Comparison of ENCODE assay signal across 10 cellular contexts in genomic region chr2:107529146-107529545, GRCh38.
DNase-seq lines count a peak whose midpoint lies in the region; ATAC-seq lines count a peak whose summit lies in the region.
"Had no signal": no experiment of that assay in that cellular context is flagged by ENCODE, and none has a peak within 500 bp of the region (broad histone marks: within the 10 kb centered on the region; RNA-seq: fewer than 3 reads in every experiment).

No MANE protein-coding gene starts in this region.

- no peaks in the 10 kb centered on the region for H3K27me3 Mint-ChIP-seq in activated CD4-positive, alpha-beta memory T cell treated with anti-CD3 and anti-CD28 coated beads for 36 hours
- H3K27me3 Mint-ChIP-seq: stimulated activated naive CD8-positive, alpha-beta T cell treated with anti-CD3 and anti-CD28 coated beads, Interleukin-15, Interleukin-2, amounts not matched to agents 100 ng/mL and 50 ng/mL, for 24 hours had no signal

- no peaks in the 10 kb centered on the region for H3K9me3 Mint-ChIP-seq in activated CD4-positive, alpha-beta memory T cell treated with anti-CD3 and anti-CD28 coated beads for 36 hours

- no peaks in the 10 kb centered on the region for H3K4me1 Mint-ChIP-seq in activated CD4-positive, alpha-beta memory T cell treated with anti-CD3 and anti-CD28 coated beads for 36 hours (ENCODE audit: low read depth)

- POLR2A ChIA-PET in activated CD4-positive, alpha-beta memory T cell treated with anti-CD3 and anti-CD28 coated beads for 36 hours (lab: Charles Lee) = no interaction called here

- no peak overlapping the region for H3K27ac Mint-ChIP-seq in activated CD4-positive, alpha-beta memory T cell treated with anti-CD3 and anti-CD28 coated beads for 36 hours
- H3K27ac Mint-ChIP-seq: stimulated activated naive CD8-positive, alpha-beta T cell treated with anti-CD3 and anti-CD28 coated beads, Interleukin-15, Interleukin-2, amounts not matched to agents 100 ng/mL and 50 ng/mL, for 24 hours had no signal

- CTCF ChIA-PET in activated CD4-positive, alpha-beta memory T cell treated with anti-CD3 and anti-CD28 coated beads for 36 hours (lab: Charles Lee) = no interaction called here

- H3K36me3 Mint-ChIP-seq in activated CD4-positive, alpha-beta memory T cell treated with anti-CD3 and anti-CD28 coated beads for 36 hours = no peaks in the 10 kb centered on the region

- peak; percentile 87 for DNase-seq in DMS53 treated with DMSO at 0.1 percent for 48 hours (lab: John Stamatoyannopoulos, UW; ENCODE audit: unreplicated experiment)
- DNase-seq in NCI-H2029 (lab: John Stamatoyannopoulos, UW) = peak; percentile 80
- peak; percentile 75 for DNase-seq in SW480 (ENCODE audit: low spot score)
- DNase-seq in left kidney (ENCODE audit: low read depth, low spot score) = peak; percentile 88
- DNase-seq in activated CD4-positive, alpha-beta memory T cell treated with anti-CD3 and anti-CD28 coated beads for 36 hours = no peak
- DNase-seq: pancreas had no signal

- H3K4me3 Mint-ChIP-seq in activated CD4-positive, alpha-beta memory T cell treated with anti-CD3 and anti-CD28 coated beads for 36 hours = no peak overlapping the region
- H3K4me3 Mint-ChIP-seq: stimulated activated naive CD8-positive, alpha-beta T cell treated with anti-CD3 and anti-CD28 coated beads, Interleukin-15, Interleukin-2, amounts not matched to agents 100 ng/mL and 50 ng/mL, for 24 hours had no signal

- intact Hi-C loops in activated CD4-positive, alpha-beta memory T cell treated with anti-CD3 and anti-CD28 coated beads for 36 hours (cut with micrococcal nuclease) = no loop called here

- ATAC-seq in GM21360 (IDR thresholded peaks at IDR 0.05; ENCODE audit: unreplicated experiment) (no peak), GM18867 (IDR thresholded peaks at IDR 0.05; ENCODE audit: unreplicated experiment) (no peak), GM21515 (IDR thresholded peaks at IDR 0.05; ENCODE audit: unreplicated experiment) (no peak)
- ATAC-seq: pancreas had no signal
